Comparison of ENCODE assay signal across 21 cellular contexts in genomic region chr6:31336872-31337496, GRCh38. TPM values are rescaled to one million over a fixed set of nuclear protein-coding genes. Genes with fewer than 3 reads are reported as not detected.
DNase-seq lines count a peak whose midpoint lies in the region; ATAC-seq, FAIRE-seq and TF ChIP-seq lines count a peak whose summit lies in the region.
"Had no signal": no experiment of that assay in that cellular context is flagged by ENCODE, and none has a peak within 500 bp of the region (broad histone marks: within the 10 kb centered on the region; RNA-seq: fewer than 3 reads in every experiment).

No MANE protein-coding gene starts in this region.

- H3K36me3 ChIP-seq in HCT116 (ENCODE audit: control insufficient read depth in 1 of 2, insufficient read depth in 2 of 2, low read length in 2 of 2): no peaks in the 10 kb centered on the region
- no peaks in the 10 kb centered on the region for H3K36me3 ChIP-seq in astrocyte (ENCODE audit: insufficient read depth, low read length)
- H3K36me3 ChIP-seq in mesendoderm (ENCODE audit: control insufficient read depth, insufficient read depth, low read length): no peaks in the 10 kb centered on the region
- H3K36me3 ChIP-seq: cardiac muscle cell, esophagus muscularis mucosa, heart left ventricle, tibial nerve had no signal

- no TSS peak for BruUV-seq in HCT116 (replicated peaks; lab: Mats Ljungman, UMichigan)

- no peak overlapping the region for H4K8ac ChIP-seq in mesendoderm (ENCODE audit: low read depth, low read length)

- TF ChIP-seq POLR2A in HCT116 (IDR thresholded peaks at IDR 0.05; ENCODE audit: borderline replicate concordance, extremely low read depth, insufficient read depth, insufficient read length): no peak

- FAIRE-seq in astrocyte (lab: Jason Lieb, UNC): no peak
- FAIRE-seq: islet of Langerhans had no signal

- peaks cover 38% of the 10 kb centered on the region for H3K9me3 Mint-ChIP-seq in activated naive CD4-positive, alpha-beta T cell treated with anti-CD3 and anti-CD28 coated beads for 36 hours
- H3K9me3 Mint-ChIP-seq in astrocyte (ENCODE audit: unreplicated experiment): peaks cover 43% of the 10 kb centered on the region

- no peak for TF ChIP-seq CTCF in HCT116 (IDR thresholded peaks at IDR 0.05 in 2 of 3, conservative IDR thresholded peaks at IDR 0.05 in 1 of 3; ENCODE audit: borderline replicate concordance in 1 of 3, insufficient read depth in 1 of 3, low read depth in 2 of 3, low read length in 2 of 3)
- no peak for TF ChIP-seq CTCF in astrocyte (IDR thresholded peaks at IDR 0.05; ENCODE audit: insufficient read depth, low read depth, low read length)

- H3K27me3 Mint-ChIP-seq in activated naive CD4-positive, alpha-beta T cell treated with anti-CD3 and anti-CD28 coated beads for 36 hours (ENCODE audit: low read depth): no peaks in the 10 kb centered on the region
- peaks cover 3% of the 10 kb centered on the region for H3K27me3 Mint-ChIP-seq in astrocyte (ENCODE audit: low read depth, unreplicated experiment)
- H3K27me3 Mint-ChIP-seq: B cell had no signal

- H3K27ac ChIP-seq in HCT116 (ENCODE audit: low read depth, low read length): peak overlapping the region; percentile 43; the same call in 1 of the 2 replicates
- no peak overlapping the region for H3K27ac ChIP-seq in astrocyte (ENCODE audit: low read depth, low read length)
- H3K27ac ChIP-seq in mesendoderm (ENCODE audit: low read depth, low read length): no peak overlapping the region
- H3K27ac ChIP-seq: cardiac muscle cell, dorsolateral prefrontal cortex, esophagus muscularis mucosa, heart left ventricle, PC-9, tibial nerve had no signal

- H3K4me1 ChIP-seq in HCT116 (ENCODE audit: control insufficient read depth in 1 of 2, insufficient read depth in 2 of 2, low read length in 2 of 2): no peaks in the 10 kb centered on the region
- H3K4me1 ChIP-seq in astrocyte (ENCODE audit: insufficient read depth, low read length): no peaks in the 10 kb centered on the region
- no peaks in the 10 kb centered on the region for H3K4me1 ChIP-seq in mesendoderm (ENCODE audit: control insufficient read depth, low read depth, low read length)
- H3K4me1 ChIP-seq: esophagus muscularis mucosa, heart left ventricle, tibial nerve had no signal

- DNase-seq in activated naive CD4-positive, alpha-beta T cell treated with anti-CD3 and anti-CD28 coated beads for 36 hours: peak; percentile 39
- DNase-seq in activated naive CD4-positive, alpha-beta T cell treated with anti-CD3 and anti-CD28 coated beads, Interleukin-2, amount 50 U/mL, for 16 hours: no peak
- DNase-seq in HCT116 (ENCODE audit: low read depth, low spot score): peak; percentile 13
- peak; percentile 26 for DNase-seq in astrocyte (ENCODE audit: low read depth)
- peak; percentile 52 for DNase-seq in mesendoderm
- no peak for DNase-seq in AG20443 (ENCODE audit: low spot score)
- no peak for DNase-seq in G401 (ENCODE audit: low spot score)
- DNase-seq: dorsolateral prefrontal cortex, heart left ventricle, natural killer cell, NCI-H187, NCI-H774, PC-9, T-helper 9 cell had no signal

- no peak overlapping the region for H2AFZ ChIP-seq in HCT116 (ENCODE audit: low read depth, low read length, poor library complexity, severe bottlenecking)
- H2AFZ ChIP-seq in astrocyte (ENCODE audit: low read depth, low read length): no peak overlapping the region
- H2AFZ ChIP-seq: PC-9 had no signal

- POLR2A ChIA-PET in HCT116 (lab: Charles Lee): no interaction called here

- TF ChIP-seq RAD21 in HCT116 (IDR thresholded peaks at IDR 0.05; ENCODE audit: low read depth): no peak

- peaks cover 10% of the 10 kb centered on the region for H3K36me3 Mint-ChIP-seq in activated naive CD4-positive, alpha-beta T cell treated with anti-CD3 and anti-CD28 coated beads for 36 hours (ENCODE audit: low read depth)
- H3K36me3 Mint-ChIP-seq in astrocyte (ENCODE audit: low read depth, unreplicated experiment): peaks cover 6% of the 10 kb centered on the region

- H3K4me1 Mint-ChIP-seq in activated naive CD4-positive, alpha-beta T cell treated with anti-CD3 and anti-CD28 coated beads for 36 hours (ENCODE audit: low read depth): peaks cover 19% of the 10 kb centered on the region
- no peaks in the 10 kb centered on the region for H3K4me1 Mint-ChIP-seq in astrocyte (ENCODE audit: low read depth, unreplicated experiment)
- H3K4me1 Mint-ChIP-seq: B cell had no signal

- no peak overlapping the region for H3K9ac ChIP-seq in HCT116 (ENCODE audit: low read length)
- H3K9ac ChIP-seq in astrocyte (ENCODE audit: low read length): no peak overlapping the region
- H3K9ac ChIP-seq in mesendoderm (ENCODE audit: low read length): no peak overlapping the region

- CTCF ChIA-PET in activated naive CD4-positive, alpha-beta T cell treated with anti-CD3 and anti-CD28 coated beads for 36 hours (lab: Charles Lee): interaction anchor here (0.7 to 1.1 kb wide), 2 partner anchors 13 to 123 kb away, joined by 3 to 4 read pairs; no protein-coding TSS in a partner anchor
- CTCF ChIA-PET in HCT116 (lab: Charles Lee): no interaction called here

- no peak overlapping the region for H3K23ac ChIP-seq in mesendoderm (ENCODE audit: low read length)

- no peak overlapping the region for H2BK5ac ChIP-seq in mesendoderm (ENCODE audit: low read length)

- no peak overlapping the region for H2AK5ac ChIP-seq in mesendoderm (ENCODE audit: low read length)

- H3K18ac ChIP-seq in mesendoderm (ENCODE audit: low read length): no peak overlapping the region

- no peak overlapping the region for H3K4me3 Mint-ChIP-seq in activated naive CD4-positive, alpha-beta T cell treated with anti-CD3 and anti-CD28 coated beads for 36 hours
- no peak overlapping the region for H3K4me3 Mint-ChIP-seq in astrocyte (ENCODE audit: unreplicated experiment)
- H3K4me3 Mint-ChIP-seq: B cell, natural killer cell had no signal

- H4K5ac ChIP-seq in mesendoderm (ENCODE audit: low read length): no peak overlapping the region

- H3K56ac ChIP-seq in mesendoderm (ENCODE audit: low read length): no peak overlapping the region

- no CpG with 5 or more reads among the region's 3 CpGs for WGBS in mesendoderm (ENCODE audit: extremely low coverage, insufficient coverage, low lambda C conversion rate)

- H2BK120ac ChIP-seq in mesendoderm (ENCODE audit: low read depth, low read length): no peak overlapping the region

- H4K20me1 ChIP-seq in HCT116 (ENCODE audit: insufficient read depth) (no peaks in the 10 kb centered on the region), astrocyte (ENCODE audit: insufficient read depth, low read length) (no peaks in the 10 kb centered on the region)

- H3K4me3 ChIP-seq in HCT116 (replicated peaks in 1 of 2; ENCODE audit: low read depth in 1 of 2, low read length in 2 of 2): no peak overlapping the region
- H3K4me3 ChIP-seq in astrocyte (ENCODE audit: insufficient read depth, low read depth, low read length): no peak overlapping the region
- no peak overlapping the region for H3K4me3 ChIP-seq in mesendoderm (ENCODE audit: low read length)
- H3K4me3 ChIP-seq: cardiac muscle cell, dorsolateral prefrontal cortex, esophagus muscularis mucosa, heart left ventricle, PC-9, smooth muscle cell, tibial nerve had no signal

- H3K79me2 ChIP-seq in HCT116 (ENCODE audit: insufficient read depth, low read length): no peaks in the 10 kb centered on the region
- no peaks in the 10 kb centered on the region for H3K79me2 ChIP-seq in astrocyte (ENCODE audit: insufficient read depth, low read length)
- H3K79me2 ChIP-seq in mesendoderm (ENCODE audit: control insufficient read depth, insufficient read depth, low read length): no peaks in the 10 kb centered on the region

- H3K9me3 ChIP-seq in HCT116 (ENCODE audit: control insufficient read depth in 1 of 2, insufficient read depth in 1 of 2, low read depth in 1 of 2, low read length in 2 of 2): peaks cover 3 to 15% of the 10 kb centered on the region in 2 experiments; a peak in 1 of 4 replicates
- H3K9me3 ChIP-seq in astrocyte (ENCODE audit: insufficient read depth, low read depth, low read length): peaks cover 8% of the 10 kb centered on the region

- H3K79me1 ChIP-seq in mesendoderm (ENCODE audit: low read length): no peaks in the 10 kb centered on the region

- no peaks in the 10 kb centered on the region for H3K27me3 ChIP-seq in HCT116 (ENCODE audit: insufficient read depth, low read length)
- no peaks in the 10 kb centered on the region for H3K27me3 ChIP-seq in astrocyte (ENCODE audit: insufficient read depth, low read length)
- no peaks in the 10 kb centered on the region for H3K27me3 ChIP-seq in mesendoderm (ENCODE audit: insufficient read depth, low read length, poor library complexity)
- H3K27me3 ChIP-seq: cardiac muscle cell, dorsolateral prefrontal cortex, esophagus muscularis mucosa, heart left ventricle, tibial nerve had no signal

- H2BK15ac ChIP-seq in mesendoderm (replicated peaks; ENCODE audit: low read depth): no peak overlapping the region

- in situ Hi-C loops in G401 (cut with HindIII; ENCODE audit: low sequenced_read_pairs): loop anchor here (10.0 kb wide), 1 partner anchor 102 kb away; no protein-coding TSS in a partner anchor

- H3K4ac ChIP-seq in mesendoderm (ENCODE audit: low read depth, low read length): no peak overlapping the region

- ATAC-seq in HCT116 (no peak), GM21515 (IDR thresholded peaks at IDR 0.05; ENCODE audit: unreplicated experiment) (no peak)
- ATAC-seq: heart left ventricle, natural killer cell had no signal

- intact Hi-C loops in activated naive CD4-positive, alpha-beta T cell treated with anti-CD3 and anti-CD28 coated beads for 36 hours (cut with micrococcal nuclease): no loop called here
- intact Hi-C loops in HCT116 (cut with micrococcal nuclease): no loop called here

- H3K4me2 ChIP-seq in HCT116 (ENCODE audit: low read length) (no peak overlapping the region), astrocyte (ENCODE audit: low read length) (no peak overlapping the region), mesendoderm (ENCODE audit: low read length) (no peak overlapping the region)
- H3K4me2 ChIP-seq: PC-9, smooth muscle cell had no signal

- RAD21 ChIA-PET in HCT116 (lab: Charles Lee; ENCODE audit: low non-redundant PET in 1 of 2, low total read pairs in 2 of 2, uncharacterized antibody in 2 of 2, unreplicated experiment in 2 of 2): no interaction called here

- no peaks in the 10 kb centered on the region for H3K9me2 ChIP-seq in HCT116 (ENCODE audit: insufficient read depth)

- H3K27ac Mint-ChIP-seq in activated naive CD4-positive, alpha-beta T cell treated with anti-CD3 and anti-CD28 coated beads for 36 hours: peak overlapping the region; percentile 74
- peak overlapping the region; percentile 90 for H3K27ac Mint-ChIP-seq in astrocyte (ENCODE audit: unreplicated experiment)
- H3K27ac Mint-ChIP-seq: B cell, natural killer cell had no signal

TF ChIP-seq in HCT116, 20 proteins besides CTCF, POLR2A, EP300 and RAD21 (continues in another document):
- TF ChIP-seq TCF7L2 (IDR thresholded peaks at IDR 0.05; ENCODE audit: borderline replicate concordance, extremely low read depth, insufficient read depth, insufficient read length): no peak
- peak; percentile 85; the same call in 1 of the 2 replicates for TF ChIP-seq CBX3 (IDR thresholded peaks at IDR 0.05; ENCODE audit: low read depth)

RNA-seq across cellular contexts. Expression of gene HLA-B, which starts 20.0 kb away (rescaled TPM):
- 1,000 to 10,000 TPM; 3,225 to 3,295 TPM for total RNA-seq in activated naive CD4-positive, alpha-beta T cell treated with anti-CD3 and anti-CD28 coated beads for 36 hours
- 381 TPM for total RNA-seq in HCT116 (2021; ENCODE audit: unreplicated experiment)
- 504 and 684 TPM in 2 replicates for polyA plus RNA-seq in HCT116 (2012)
- 1,493 and 2,082 TPM in 2 replicates for total RNA-seq in astrocyte
- 28.6 TPM for polyA plus RNA-seq in mesendoderm (2013, experiment 1 of 2)
- 28.5 TPM for polyA plus RNA-seq in mesendoderm (2013, experiment 2 of 2)
- 9.0 and 25.4 TPM in 2 replicates for total RNA-seq in G401 (2014; rRNA removed; shearing (Covaris generic))

Comparison
In these comparisons a context has a peak if more than half of its experiments do, and no peak if none do; other contexts are left out.
1. DNase-seq: peak in activated naive CD4-positive, alpha-beta T cell treated with anti-CD3 and anti-CD28 coated beads for 36 hours (single experiment), HCT116 (single experiment), astrocyte (single experiment) and mesendoderm (single experiment); none in activated naive CD4-positive, alpha-beta T cell treated with anti-CD3 and anti-CD28 coated beads, Interleukin-2, amount 50 U/mL, for 16 hours (single experiment), AG20443 (single experiment) and G401 (single experiment).
2. RNA of gene HLA-B, which starts 20.0 kb away (total RNA-seq): 3,225 to 3,295 TPM in activated naive CD4-positive, alpha-beta T cell treated with anti-CD3 and anti-CD28 coated beads for 36 hours, 1,493 to 2,082 TPM in astrocyte and 381 TPM in HCT116 (single experiment); 9.0 to 25.4 TPM in G401; every median in the first group is over 10 times any median in the second.